1 cellular context compared by ENCODE assay signal in the genomic region with DNA sequence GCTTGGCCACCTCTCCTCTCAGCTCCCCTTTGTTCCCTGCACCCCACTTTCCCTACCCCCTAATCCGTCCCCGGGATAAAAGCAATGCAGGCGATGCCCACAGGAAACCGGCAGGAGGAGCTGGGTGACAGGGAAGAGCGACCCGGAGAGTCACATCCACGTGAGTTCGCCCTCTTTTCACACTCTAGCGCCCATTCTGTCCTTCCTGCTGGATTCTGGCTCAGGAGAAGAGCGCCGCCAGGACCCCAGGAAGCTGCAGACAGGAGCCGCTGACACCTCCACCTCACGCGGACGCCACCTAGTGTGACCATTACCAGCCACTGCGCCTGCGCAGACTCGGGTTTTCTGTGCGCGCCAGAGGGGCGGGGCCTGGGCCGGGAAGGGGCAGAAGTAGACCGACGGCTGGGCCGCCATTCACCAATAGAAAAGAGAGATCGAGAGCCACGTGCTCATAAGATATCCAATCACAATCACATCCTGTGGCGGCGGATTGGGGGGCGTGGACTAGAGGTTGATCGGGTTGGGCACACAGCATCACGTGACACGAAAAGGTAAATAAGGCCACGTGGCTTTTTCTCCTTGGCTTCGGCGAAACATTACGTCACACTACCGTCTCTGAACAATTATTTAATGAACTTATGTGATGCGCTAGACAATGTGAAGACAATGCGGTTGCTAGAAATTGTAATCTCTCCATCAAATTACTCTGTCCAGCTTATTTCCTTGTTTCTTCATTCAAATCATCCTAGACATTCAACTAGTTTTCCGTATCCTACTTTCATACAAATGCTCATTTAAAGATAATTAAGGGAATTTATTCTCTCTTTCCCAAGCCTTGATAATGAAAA.
TF ChIP-seq lines count a peak whose summit lies in the region.

No MANE protein-coding gene starts in this region.

TF ChIP-seq in HepG2, 621 proteins besides CTCF, POLR2A, EP300 and RAD21 (continued from another document and continues in another):
- TF ChIP-seq, protein P1, sequence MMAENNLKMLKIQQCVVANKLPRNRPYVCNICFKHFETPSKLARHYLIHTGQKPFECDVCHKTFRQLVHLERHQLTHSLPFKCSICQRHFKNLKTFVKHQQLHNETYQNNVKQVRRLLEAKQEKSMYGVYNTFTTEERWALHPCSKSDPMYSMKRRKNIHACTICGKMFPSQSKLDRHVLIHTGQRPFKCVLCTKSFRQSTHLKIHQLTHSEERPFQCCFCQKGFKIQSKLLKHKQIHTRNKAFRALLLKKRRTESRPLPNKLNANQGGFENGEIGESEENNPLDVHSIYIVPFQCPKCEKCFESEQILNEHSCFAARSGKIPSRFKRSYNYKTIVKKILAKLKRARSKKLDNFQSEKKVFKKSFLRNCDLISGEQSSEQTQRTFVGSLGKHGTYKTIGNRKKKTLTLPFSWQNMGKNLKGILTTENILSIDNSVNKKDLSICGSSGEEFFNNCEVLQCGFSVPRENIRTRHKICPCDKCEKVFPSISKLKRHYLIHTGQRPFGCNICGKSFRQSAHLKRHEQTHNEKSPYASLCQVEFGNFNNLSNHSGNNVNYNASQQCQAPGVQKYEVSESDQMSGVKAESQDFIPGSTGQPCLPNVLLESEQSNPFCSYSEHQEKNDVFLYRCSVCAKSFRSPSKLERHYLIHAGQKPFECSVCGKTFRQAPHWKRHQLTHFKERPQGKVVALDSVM (CRISPR knock-in tag; IDR thresholded peaks at IDR 0.05), result no peak
- TF ChIP-seq, protein P2, sequence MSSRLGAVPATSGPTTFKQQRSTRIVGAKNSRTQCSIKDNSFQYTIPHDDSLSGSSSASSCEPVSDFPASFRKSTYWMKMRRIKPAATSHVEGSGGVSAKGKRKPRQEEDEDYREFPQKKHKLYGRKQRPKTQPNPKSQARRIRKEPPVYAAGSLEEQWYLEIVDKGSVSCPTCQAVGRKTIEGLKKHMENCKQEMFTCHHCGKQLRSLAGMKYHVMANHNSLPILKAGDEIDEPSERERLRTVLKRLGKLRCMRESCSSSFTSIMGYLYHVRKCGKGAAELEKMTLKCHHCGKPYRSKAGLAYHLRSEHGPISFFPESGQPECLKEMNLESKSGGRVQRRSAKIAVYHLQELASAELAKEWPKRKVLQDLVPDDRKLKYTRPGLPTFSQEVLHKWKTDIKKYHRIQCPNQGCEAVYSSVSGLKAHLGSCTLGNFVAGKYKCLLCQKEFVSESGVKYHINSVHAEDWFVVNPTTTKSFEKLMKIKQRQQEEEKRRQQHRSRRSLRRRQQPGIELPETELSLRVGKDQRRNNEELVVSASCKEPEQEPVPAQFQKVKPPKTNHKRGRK (CRISPR knock-in tag; IDR thresholded peaks at IDR 0.05), result no peak
- TF ChIP-seq BCL6 (CRISPR knock-in tag; IDR thresholded peaks at IDR 0.05) (peak; percentile 21; the same call in 1 of the 2 replicates), ERF (CRISPR knock-in tag; IDR thresholded peaks at IDR 0.05) (peak; percentile 63), RAD51 (IDR thresholded peaks at IDR 0.05; ENCODE audit: borderline replicate concordance) (peak; percentile 99), ZNF432 (CRISPR knock-in tag; IDR thresholded peaks at IDR 0.05; ENCODE audit: borderline replicate concordance) (no peak), ZNF282 (IDR thresholded peaks at IDR 0.05; ENCODE audit: partially characterized antibody) (no peak), RARG (CRISPR knock-in tag; IDR thresholded peaks at IDR 0.05; ENCODE audit: low read depth) (no peak), JUN (CRISPR knock-in tag; IDR thresholded peaks at IDR 0.05) (no peak), NCOR1 (IDR thresholded peaks at IDR 0.05; ENCODE audit: borderline replicate concordance, low read length) (peak; percentile 38; the same call in 1 of the 2 replicates), PHF8 (CRISPR knock-in tag; IDR thresholded peaks at IDR 0.05) (peak; percentile 76), KMT2B (CRISPR knock-in tag; IDR thresholded peaks at IDR 0.05) (peak; percentile 75; the same call in 1 of the 2 replicates), HES4 (CRISPR knock-in tag; IDR thresholded peaks at IDR 0.05; ENCODE audit: borderline replicate concordance) (no peak), ELF1 (CRISPR knock-in tag; IDR thresholded peaks at IDR 0.05) (peak; percentile 72), ZBTB7A (CRISPR knock-in tag; IDR thresholded peaks at IDR 0.05) (no peak), RCOR2 (CRISPR knock-in tag; IDR thresholded peaks at IDR 0.05) (no peak), ZNF367 (CRISPR knock-in tag; IDR thresholded peaks at IDR 0.05; ENCODE audit: borderline replicate concordance) (peak; percentile 91; the same call in 1 of the 2 replicates), PCBP1 (IDR thresholded peaks at IDR 0.05; ENCODE audit: borderline replicate concordance, low read depth, low read length) (no peak), ZNF260 (CRISPR knock-in tag; IDR thresholded peaks at IDR 0.05; ENCODE audit: borderline replicate concordance, low read depth) (no peak), KLF16 (CRISPR knock-in tag; IDR thresholded peaks at IDR 0.05) (peak; percentile 27 to 54; a peak in 2 of 4 replicates), ETV6 (CRISPR knock-in tag; conservative IDR thresholded peaks at IDR 0.05) (no peak), NFYB (CRISPR knock-in tag; IDR thresholded peaks at IDR 0.05) (peak; percentile 89), ZNF766 (CRISPR knock-in tag; IDR thresholded peaks at IDR 0.05; ENCODE audit: borderline replicate concordance) (peak; percentile 90; the same call in 1 of the 2 replicates), KDM1A (CRISPR knock-in tag; IDR thresholded peaks at IDR 0.05) (no peak), MTF1 (CRISPR knock-in tag; IDR thresholded peaks at IDR 0.05) (0 out of 2 replicates have a peak, but pooled peaks have one; percentile 29), MIER3 (CRISPR knock-in tag; IDR thresholded peaks at IDR 0.05; ENCODE audit: borderline replicate concordance) (peak; percentile 24; the same call in 1 of the 2 replicates), MAFF (IDR thresholded peaks at IDR 0.05; ENCODE audit: low read depth, low read length) (no peak), ZFP41 (CRISPR knock-in tag; IDR thresholded peaks at IDR 0.05; ENCODE audit: borderline replicate concordance) (0 out of 2 replicates have a peak, but pooled peaks have one; percentile 31), TCF12 (IDR thresholded peaks at IDR 0.05) (no peak), TCF12 (CRISPR knock-in tag; IDR thresholded peaks at IDR 0.05) (no peak)
- TF ChIP-seq, protein P3, sequence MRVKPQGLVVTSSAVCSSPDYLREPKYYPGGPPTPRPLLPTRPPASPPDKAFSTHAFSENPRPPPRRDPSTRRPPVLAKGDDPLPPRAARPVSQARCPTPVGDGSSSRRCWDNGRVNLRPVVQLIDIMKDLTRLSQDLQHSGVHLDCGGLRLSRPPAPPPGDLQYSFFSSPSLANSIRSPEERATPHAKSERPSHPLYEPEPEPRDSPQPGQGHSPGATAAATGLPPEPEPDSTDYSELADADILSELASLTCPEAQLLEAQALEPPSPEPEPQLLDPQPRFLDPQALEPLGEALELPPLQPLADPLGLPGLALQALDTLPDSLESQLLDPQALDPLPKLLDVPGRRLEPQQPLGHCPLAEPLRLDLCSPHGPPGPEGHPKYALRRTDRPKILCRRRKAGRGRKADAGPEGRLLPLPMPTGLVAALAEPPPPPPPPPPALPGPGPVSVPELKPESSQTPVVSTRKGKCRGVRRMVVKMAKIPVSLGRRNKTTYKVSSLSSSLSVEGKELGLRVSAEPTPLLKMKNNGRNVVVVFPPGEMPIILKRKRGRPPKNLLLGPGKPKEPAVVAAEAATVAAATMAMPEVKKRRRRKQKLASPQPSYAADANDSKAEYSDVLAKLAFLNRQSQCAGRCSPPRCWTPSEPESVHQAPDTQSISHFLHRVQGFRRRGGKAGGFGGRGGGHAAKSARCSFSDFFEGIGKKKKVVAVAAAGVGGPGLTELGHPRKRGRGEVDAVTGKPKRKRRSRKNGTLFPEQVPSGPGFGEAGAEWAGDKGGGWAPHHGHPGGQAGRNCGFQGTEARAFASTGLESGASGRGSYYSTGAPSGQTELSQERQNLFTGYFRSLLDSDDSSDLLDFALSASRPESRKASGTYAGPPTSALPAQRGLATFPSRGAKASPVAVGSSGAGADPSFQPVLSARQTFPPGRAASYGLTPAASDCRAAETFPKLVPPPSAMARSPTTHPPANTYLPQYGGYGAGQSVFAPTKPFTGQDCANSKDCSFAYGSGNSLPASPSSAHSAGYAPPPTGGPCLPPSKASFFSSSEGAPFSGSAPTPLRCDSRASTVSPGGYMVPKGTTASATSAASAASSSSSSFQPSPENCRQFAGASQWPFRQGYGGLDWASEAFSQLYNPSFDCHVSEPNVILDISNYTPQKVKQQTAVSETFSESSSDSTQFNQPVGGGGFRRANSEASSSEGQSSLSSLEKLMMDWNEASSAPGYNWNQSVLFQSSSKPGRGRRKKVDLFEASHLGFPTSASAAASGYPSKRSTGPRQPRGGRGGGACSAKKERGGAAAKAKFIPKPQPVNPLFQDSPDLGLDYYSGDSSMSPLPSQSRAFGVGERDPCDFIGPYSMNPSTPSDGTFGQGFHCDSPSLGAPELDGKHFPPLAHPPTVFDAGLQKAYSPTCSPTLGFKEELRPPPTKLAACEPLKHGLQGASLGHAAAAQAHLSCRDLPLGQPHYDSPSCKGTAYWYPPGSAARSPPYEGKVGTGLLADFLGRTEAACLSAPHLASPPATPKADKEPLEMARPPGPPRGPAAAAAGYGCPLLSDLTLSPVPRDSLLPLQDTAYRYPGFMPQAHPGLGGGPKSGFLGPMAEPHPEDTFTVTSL (CRISPR knock-in tag; IDR thresholded peaks at IDR 0.05; ENCODE audit: borderline replicate concordance), result no peak
- TF ChIP-seq, protein P4, sequence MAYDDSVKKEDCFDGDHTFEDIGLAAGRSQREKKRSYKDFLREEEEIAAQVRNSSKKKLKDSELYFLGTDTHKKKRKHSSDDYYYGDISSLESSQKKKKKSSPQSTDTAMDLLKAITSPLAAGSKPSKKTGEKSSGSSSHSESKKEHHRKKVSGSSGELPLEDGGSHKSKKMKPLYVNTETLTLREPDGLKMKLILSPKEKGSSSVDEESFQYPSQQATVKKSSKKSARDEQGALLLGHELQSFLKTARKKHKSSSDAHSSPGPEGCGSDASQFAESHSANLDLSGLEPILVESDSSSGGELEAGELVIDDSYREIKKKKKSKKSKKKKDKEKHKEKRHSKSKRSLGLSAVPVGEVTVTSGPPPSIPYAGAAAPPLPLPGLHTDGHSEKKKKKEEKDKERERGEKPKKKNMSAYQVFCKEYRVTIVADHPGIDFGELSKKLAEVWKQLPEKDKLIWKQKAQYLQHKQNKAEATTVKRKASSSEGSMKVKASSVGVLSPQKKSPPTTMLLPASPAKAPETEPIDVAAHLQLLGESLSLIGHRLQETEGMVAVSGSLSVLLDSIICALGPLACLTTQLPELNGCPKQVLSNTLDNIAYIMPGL (CRISPR knock-in tag; IDR thresholded peaks at IDR 0.05; ENCODE audit: borderline replicate concordance in 1 of 2, low read depth in 1 of 2), result peak; percentile 75 to 92
- TF ChIP-seq, protein P5, sequence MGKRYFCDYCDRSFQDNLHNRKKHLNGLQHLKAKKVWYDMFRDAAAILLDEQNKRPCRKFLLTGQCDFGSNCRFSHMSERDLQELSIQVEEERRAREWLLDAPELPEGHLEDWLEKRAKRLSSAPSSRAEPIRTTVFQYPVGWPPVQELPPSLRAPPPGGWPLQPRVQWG (CRISPR knock-in tag; IDR thresholded peaks at IDR 0.05; ENCODE audit: borderline replicate concordance, low read depth), result no peak
- TF ChIP-seq, protein P6, sequence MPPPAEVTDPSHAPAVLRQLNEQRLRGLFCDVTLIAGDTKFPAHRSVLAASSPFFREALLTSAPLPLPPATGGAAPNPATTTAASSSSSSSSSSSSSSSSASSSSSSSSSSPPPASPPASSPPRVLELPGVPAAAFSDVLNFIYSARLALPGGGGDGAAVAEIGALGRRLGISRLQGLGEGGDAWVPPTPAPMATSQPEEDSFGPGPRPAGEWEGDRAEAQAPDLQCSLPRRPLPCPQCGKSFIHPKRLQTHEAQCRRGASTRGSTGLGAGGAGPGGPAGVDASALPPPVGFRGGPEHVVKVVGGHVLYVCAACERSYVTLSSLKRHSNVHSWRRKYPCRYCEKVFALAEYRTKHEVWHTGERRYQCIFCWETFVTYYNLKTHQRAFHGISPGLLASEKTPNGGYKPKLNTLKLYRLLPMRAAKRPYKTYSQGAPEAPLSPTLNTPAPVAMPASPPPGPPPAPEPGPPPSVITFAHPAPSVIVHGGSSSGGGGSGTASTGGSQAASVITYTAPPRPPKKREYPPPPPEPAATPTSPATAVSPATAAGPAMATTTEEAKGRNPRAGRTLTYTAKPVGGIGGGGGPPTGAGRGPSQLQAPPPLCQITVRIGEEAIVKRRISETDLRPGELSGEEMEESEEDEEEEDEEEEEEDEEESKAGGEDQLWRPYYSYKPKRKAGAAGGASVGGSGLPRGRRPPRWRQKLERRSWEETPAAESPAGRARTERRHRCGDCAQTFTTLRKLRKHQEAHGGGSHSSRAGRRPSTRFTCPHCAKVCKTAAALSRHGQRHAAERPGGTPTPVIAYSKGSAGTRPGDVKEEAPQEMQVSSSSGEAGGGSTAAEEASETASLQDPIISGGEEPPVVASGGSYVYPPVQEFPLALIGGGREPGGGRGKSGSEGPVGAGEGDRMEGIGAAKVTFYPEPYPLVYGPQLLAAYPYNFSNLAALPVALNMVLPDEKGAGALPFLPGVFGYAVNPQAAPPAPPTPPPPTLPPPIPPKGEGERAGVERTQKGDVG (CRISPR knock-in tag; IDR thresholded peaks at IDR 0.05; ENCODE audit: borderline replicate concordance), result no peak
- TF ChIP-seq, protein P7, sequence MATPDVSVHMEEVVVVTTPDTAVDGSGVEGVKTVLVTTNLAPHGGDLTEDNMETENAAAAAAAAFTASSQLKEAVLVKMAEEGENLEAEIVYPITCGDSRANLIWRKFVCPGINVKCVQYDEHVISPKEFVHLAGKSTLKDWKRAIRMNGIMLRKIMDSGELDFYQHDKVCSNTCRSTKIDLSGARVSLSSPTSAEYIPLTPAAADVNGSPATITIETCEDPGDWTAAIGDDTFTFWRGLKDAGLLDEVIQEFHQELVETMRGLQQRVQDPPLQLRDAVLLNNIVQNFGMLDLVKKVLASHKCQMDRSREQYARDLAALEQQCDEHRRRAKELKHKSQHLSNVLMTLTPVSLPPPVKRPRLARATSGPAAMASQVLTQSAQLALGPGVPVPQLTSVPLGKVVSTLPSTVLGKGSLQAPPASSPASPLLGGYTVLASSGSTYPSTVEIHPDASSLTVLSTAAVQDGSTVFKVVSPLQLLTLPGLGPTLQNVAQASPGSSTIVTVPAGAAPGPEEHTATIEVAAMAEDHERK (CRISPR knock-in tag; IDR thresholded peaks at IDR 0.05; ENCODE audit: low read depth), result no peak
- TF ChIP-seq, protein P8, sequence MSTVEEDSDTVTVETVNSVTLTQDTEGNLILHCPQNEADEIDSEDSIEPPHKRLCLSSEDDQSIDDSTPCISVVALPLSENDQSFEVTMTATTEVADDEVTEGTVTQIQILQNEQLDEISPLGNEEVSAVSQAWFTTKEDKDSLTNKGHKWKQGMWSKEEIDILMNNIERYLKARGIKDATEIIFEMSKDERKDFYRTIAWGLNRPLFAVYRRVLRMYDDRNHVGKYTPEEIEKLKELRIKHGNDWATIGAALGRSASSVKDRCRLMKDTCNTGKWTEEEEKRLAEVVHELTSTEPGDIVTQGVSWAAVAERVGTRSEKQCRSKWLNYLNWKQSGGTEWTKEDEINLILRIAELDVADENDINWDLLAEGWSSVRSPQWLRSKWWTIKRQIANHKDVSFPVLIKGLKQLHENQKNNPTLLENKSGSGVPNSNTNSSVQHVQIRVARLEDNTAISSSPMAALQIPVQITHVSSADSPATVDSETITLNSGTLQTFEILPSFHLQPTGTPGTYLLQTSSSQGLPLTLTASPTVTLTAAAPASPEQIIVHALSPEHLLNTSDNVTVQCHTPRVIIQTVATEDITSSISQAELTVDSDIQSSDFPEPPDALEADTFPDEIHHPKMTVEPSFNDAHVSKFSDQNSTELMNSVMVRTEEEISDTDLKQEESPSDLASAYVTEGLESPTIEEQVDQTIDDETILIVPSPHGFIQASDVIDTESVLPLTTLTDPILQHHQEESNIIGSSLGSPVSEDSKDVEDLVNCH (CRISPR knock-in tag; IDR thresholded peaks at IDR 0.05), result no peak
